ENCODE assay signal across 19 cellular contexts in genomic region chr14:55604900-55605418, GRCh38. TPM values are rescaled to one million over a fixed set of nuclear protein-coding genes. Genes with fewer than 3 reads are reported as not detected.
DNase-seq lines count a peak whose midpoint lies in the region; ATAC-seq, FAIRE-seq and TF ChIP-seq lines count a peak whose summit lies in the region.
"Had no signal": no experiment of that assay in that cellular context is flagged by ENCODE, and none has a peak within 500 bp of the region (broad histone marks: within the 10 kb centered on the region; RNA-seq: fewer than 3 reads in every experiment).

No MANE protein-coding gene starts in this region.

- intact Hi-C loops in HepG2 (cut with micrococcal nuclease; ENCODE audit: unreplicated experiment) = no loop called here
- intact Hi-C loops in right lobe of liver (cut with DNase I) = no loop called here
- intact Hi-C loops in PC-9 (cut with micrococcal nuclease; ENCODE audit: unreplicated experiment) = loop anchor here (5.0 kb wide), 1 partner anchor 158 kb away; no protein-coding TSS in a partner anchor

- H4K8ac ChIP-seq in mesenchymal stem cell (ENCODE audit: low read length) = no peak overlapping the region

- TF ChIP-seq POLR2A in HepG2 (IDR thresholded peaks at IDR 0.05; ENCODE audit: insufficient read depth in 1 of 2, low read depth in 2 of 2, low read length in 2 of 2) (no peak), right lobe of liver (IDR thresholded peaks at IDR 0.05) (no peak)

- no peak overlapping the region for H2BK15ac ChIP-seq in mesenchymal stem cell (ENCODE audit: low read depth, poor library complexity, severe bottlenecking)

- H3K4me3 ChIP-seq in HepG2 (replicated peaks in 1 of 3; ENCODE audit: insufficient read depth in 1 of 3, low read depth in 2 of 3, low read length in 3 of 3) (no peak overlapping the region), right lobe of liver (no peak overlapping the region), PC-9 (no peak overlapping the region), mesenchymal stem cell (ENCODE audit: insufficient read depth in 1 of 2, low read depth in 1 of 2, low read length in 2 of 2) (no peak overlapping the region)
- H3K4me3 ChIP-seq: Peyer's patch had no signal

- H3K27ac Mint-ChIP-seq in nephron progenitor cell = no peak overlapping the region

- no peak for TF ChIP-seq RAD21 in HepG2 (CRISPR knock-in tag; IDR thresholded peaks at IDR 0.05)

- H2BK5ac ChIP-seq in mesenchymal stem cell (ENCODE audit: low read depth, low read length, poor library complexity, severe bottlenecking) = no peak overlapping the region

- peaks cover 21% of the 10 kb centered on the region for H3K36me3 Mint-ChIP-seq in nephron progenitor cell (ENCODE audit: low read depth)

- no peak for TF ChIP-seq EP300 in HepG2 (IDR thresholded peaks at IDR 0.05; ENCODE audit: low read depth in 2 of 2, low read length in 2 of 2)
- TF ChIP-seq EP300 in HepG2 (CRISPR knock-in tag; IDR thresholded peaks at IDR 0.05; ENCODE audit: borderline replicate concordance) = no peak

- TF ChIP-seq CTCF in HepG2 (CRISPR knock-in tag; IDR thresholded peaks at IDR 0.05) = no peak
- TF ChIP-seq CTCF in right lobe of liver (IDR thresholded peaks at IDR 0.05) = no peak
- no peak for TF ChIP-seq CTCF in PC-9 (conservative IDR thresholded peaks at IDR 0.05)
- no peak for TF ChIP-seq CTCF in nephron progenitor cell (IDR thresholded peaks at IDR 0.05)
- no peak for TF ChIP-seq CTCF in GM10248 (IDR thresholded peaks at IDR 0.05; ENCODE audit: control extremely low read depth, extremely low read depth, low read depth, missing control alignments)

- BruUV-seq in HepG2 (replicated peaks; lab: Mats Ljungman, UMichigan) (no TSS peak), PC-9 (replicated peaks; lab: Mats Ljungman, UMichigan) (no TSS peak)

- H3K27me3 Mint-ChIP-seq in nephron progenitor cell (ENCODE audit: low read depth, poor library complexity) = no peaks in the 10 kb centered on the region

- H2BK12ac ChIP-seq in mesenchymal stem cell (ENCODE audit: low read length in 2 of 2) = no peak overlapping the region

- H3K23ac ChIP-seq in mesenchymal stem cell (ENCODE audit: low read length in 2 of 2) = no peak overlapping the region

- H2BK120ac ChIP-seq in mesenchymal stem cell (ENCODE audit: low read depth, low read length) = no peak overlapping the region

- H4K20me1 ChIP-seq in HepG2 (ENCODE audit: insufficient read depth, low read length) (peaks cover 4% of the 10 kb centered on the region), PC-9 (ENCODE audit: insufficient read depth) (peaks cover 10% of the 10 kb centered on the region)

- H3K27ac ChIP-seq in HepG2 (ENCODE audit: extremely low read length, insufficient read depth, low read length) (peak overlapping the region; percentile 32), right lobe of liver (no peak overlapping the region), PC-9 (peak overlapping the region; percentile 34; the same call in 1 of the 2 replicates), mesenchymal stem cell (ENCODE audit: low read length, poor library complexity, severe bottlenecking) (no peak overlapping the region)
- H3K27ac ChIP-seq: Peyer's patch had no signal

- peaks cover 100% of the 10 kb centered on the region for H3K79me2 ChIP-seq in HepG2 (ENCODE audit: insufficient read depth, low read length)
- peaks cover 98% of the 10 kb centered on the region for H3K79me2 ChIP-seq in PC-9 (ENCODE audit: low read depth)

- no peak overlapping the region for H3K9ac ChIP-seq in HepG2 (ENCODE audit: insufficient read depth, low read depth, low read length)
- H3K9ac ChIP-seq in mesenchymal stem cell (ENCODE audit: low read length) = no peak overlapping the region

- in situ Hi-C loops in HepG2 (cut with HindIII; ENCODE audit: extremely low pct_ligation_motif_present, low pct_unique_long_range_greater_than_20kb) = no loop called here

- H3F3A ChIP-seq in PC-9 (ENCODE audit: insufficient read depth, low read depth) = peaks cover 34% of the 10 kb centered on the region

- CTCF ChIA-PET in HepG2 (lab: Yijun Ruan, JAX; ENCODE audit: low intra/inter-chr PET ratio, low total read pairs) (no interaction called here), PC-9 (lab: Charles Lee) (no interaction called here), GM10248 (lab: Yijun Ruan, JAX) (interaction anchor here (1.2 to 1.7 kb wide), 3 partner anchors 10 to 17 kb away, joined by 4 to 6 read pairs (median 5); no protein-coding TSS in a partner anchor)

- H3K9me3 ChIP-seq in HepG2 (ENCODE audit: low read length) (no peaks in the 10 kb centered on the region), right lobe of liver (no peaks in the 10 kb centered on the region), PC-9 (ENCODE audit: insufficient read depth, low read depth) (no peaks in the 10 kb centered on the region), mesenchymal stem cell (ENCODE audit: control insufficient read depth, low read length) (no peaks in the 10 kb centered on the region)
- H3K9me3 ChIP-seq: Peyer's patch had no signal

- no peak overlapping the region for H3K4me2 ChIP-seq in HepG2 (ENCODE audit: low read depth, low read length)
- H3K4me2 ChIP-seq in PC-9 = peak overlapping the region; percentile 67
- H3K4me2 ChIP-seq in mesenchymal stem cell (ENCODE audit: low read length, poor library complexity, severe bottlenecking) = no peak overlapping the region

- DNase-seq in HepG2 (ENCODE audit: low spot score) (no peak), right lobe of liver (no peak), PC-9 (no peak), mesenchymal stem cell (no peak), nephron progenitor cell (no peak), GM19240 (ENCODE audit: insufficient read length, low spot score) (no peak), glomerular visceral epithelial cell (ENCODE audit: extremely low spot score) (no peak), GM10248 (ENCODE audit: extremely low spot score) (no peak)
- DNase-seq: Calu3, DMS79, GOT3, IMR-90, Kasumi-1, NCI-H1417, NCI-H2081, NCI-H2227 treated with DMSO at 0.1 percent for 48 hours, NCI-H748 treated with DMSO at 0.1 percent for 48 hours, Peyer's patch, SHP77 treated with DMSO at 0.1 percent for 48 hours had no signal

- peaks cover 13% of the 10 kb centered on the region for H3K4me1 Mint-ChIP-seq in nephron progenitor cell

- POLR2A ChIA-PET in HepG2 (lab: Yijun Ruan, JAX) = no interaction called here
- POLR2A ChIA-PET in PC-9 (lab: Charles Lee; ENCODE audit: unreplicated experiment) = no interaction called here
- POLR2A ChIA-PET in GM10248 (lab: Yijun Ruan, JAX) = no interaction called here

- ATAC-seq in HepG2 = no peak
- ATAC-seq in right lobe of liver = no peak

- peaks cover 4% of the 10 kb centered on the region for H3K9me3 Mint-ChIP-seq in nephron progenitor cell

- WGBS in HepG2 (ENCODE audit: low lambda C conversion rate) = 93% methylated on average over 7 of the region's 7 CpGs
- 89% methylated on average over 7 of the region's 7 CpGs for WGBS in right lobe of liver (ENCODE audit: insufficient coverage, low coverage, low lambda C conversion rate, missing lambda C conversion rate)
- WGBS in mesenchymal stem cell = 90% methylated on average over 6 of the region's 7 CpGs

- no peak overlapping the region for H3K4ac ChIP-seq in mesenchymal stem cell (ENCODE audit: low read depth in 1 of 2, low read length in 2 of 2)

- H3K9me2 ChIP-seq in PC-9 (ENCODE audit: insufficient read depth) = no peaks in the 10 kb centered on the region

- no peak overlapping the region for H3K14ac ChIP-seq in mesenchymal stem cell (ENCODE audit: low read length in 2 of 2)

- H3K36me3 ChIP-seq in HepG2 (replicated peaks in 1 of 2; ENCODE audit: control insufficient read depth in 1 of 2, insufficient read depth in 2 of 2, low read length in 2 of 2) (no peaks in the 10 kb centered on the region; a peak in 1 of 5 replicates), right lobe of liver (no peaks in the 10 kb centered on the region), PC-9 (ENCODE audit: low read depth) (peaks cover 15% of the 10 kb centered on the region; the same call in 1 of the 2 replicates), mesenchymal stem cell (ENCODE audit: control insufficient read depth in 1 of 2, insufficient read depth in 2 of 2, low read depth in 1 of 2, low read length in 2 of 2) (peaks cover 0 to 27% of the 10 kb centered on the region in 2 experiments)
- H3K36me3 ChIP-seq: Peyer's patch had no signal

- H4K91ac ChIP-seq in mesenchymal stem cell (ENCODE audit: low read length) = no peak overlapping the region

- H2AFZ ChIP-seq in HepG2 (ENCODE audit: low read length) (no peak overlapping the region), PC-9 (no peak overlapping the region), mesenchymal stem cell (ENCODE audit: low read depth, low read length) (no peak overlapping the region)

- H3K79me1 ChIP-seq in mesenchymal stem cell (replicated peaks; ENCODE audit: low read length, poor library complexity, severe bottlenecking) = no peaks in the 10 kb centered on the region

- FAIRE-seq in HepG2 (lab: Jason Lieb, UNC) = no peak

- peak overlapping the region; percentile 80 for H2AK5ac ChIP-seq in mesenchymal stem cell (ENCODE audit: low read length, severe bottlenecking)

- peaks cover 90% of the 10 kb centered on the region for H3K4me1 ChIP-seq in HepG2 (ENCODE audit: insufficient read depth, low read length)
- H3K4me1 ChIP-seq in right lobe of liver = peaks cover 0 to 35% (median 10%) of the 10 kb centered on the region in 4 donors
- H3K4me1 ChIP-seq in PC-9 (replicated peaks; ENCODE audit: insufficient read depth) = peaks cover 65% of the 10 kb centered on the region
- peaks cover 9% of the 10 kb centered on the region for H3K4me1 ChIP-seq in mesenchymal stem cell (ENCODE audit: control insufficient read depth, insufficient read depth, low read depth, low read length)
- H3K4me1 ChIP-seq: Peyer's patch had no signal

- H3K4me3 Mint-ChIP-seq in nephron progenitor cell = no peak overlapping the region

- no peak overlapping the region for H3K18ac ChIP-seq in mesenchymal stem cell (ENCODE audit: low read depth in 1 of 2, low read length in 2 of 2)

- H3K27me3 ChIP-seq in HepG2 (ENCODE audit: control insufficient read depth in 1 of 2, insufficient read depth in 2 of 2, low read length in 2 of 2) (no peaks in the 10 kb centered on the region), right lobe of liver (no peaks in the 10 kb centered on the region), PC-9 (ENCODE audit: insufficient read depth, low read depth) (no peaks in the 10 kb centered on the region), mesenchymal stem cell (ENCODE audit: control insufficient read depth in 1 of 2, insufficient read depth in 1 of 2, low read length in 2 of 2) (no peaks in the 10 kb centered on the region)
- H3K27me3 ChIP-seq: Peyer's patch had no signal

RNA-seq across cellular contexts. Expression of gene KTN1, which starts 25.0 kb away (rescaled TPM):
- total RNA-seq in HepG2 (2016; rRNA removed; fragmentation: Illumina TruSeq; extraction: Trizol) = 138 and 169 TPM in 2 replicates
- 28.3 and 35.6 TPM in 2 replicates for total RNA-seq in HepG2 (2016; cell fraction: cytosol; rRNA removed; fragmentation: Illumina TruSeq; extraction: Trizol; ENCODE audit: low read depth)
- 136 and 165 TPM in 2 replicates for total RNA-seq in HepG2 (2016; cell fraction: insoluble cytoplasmic fraction; rRNA removed; fragmentation: Illumina TruSeq; extraction: Trizol)
- 68.6 and 81.8 TPM in 2 replicates for total RNA-seq in HepG2 (2016; cell fraction: membrane; rRNA removed; fragmentation: Illumina TruSeq; extraction: Trizol)
- 209 and 237 TPM in 2 replicates for total RNA-seq in HepG2 (2016; cell fraction: nucleus; rRNA removed; fragmentation: Illumina TruSeq; extraction: Trizol)
- 43.3 and 60.6 TPM in 2 replicates for polyA plus RNA-seq in HepG2 (2011; rRNA removed)
- 22.9 and 39.5 TPM in 2 replicates for polyA plus RNA-seq in HepG2 (2011; cell fraction: cytosol; rRNA removed)
- 36.7 and 39.6 TPM in 2 replicates for polyA plus RNA-seq in HepG2 (2011; cell fraction: nucleus; rRNA removed)
- polyA plus RNA-seq in HepG2 (2012) = 91.0 and 125 TPM in 2 replicates
- 12.0 and 13.7 TPM in 2 replicates for polyA plus RNA-seq in HepG2 (2016; cell fraction: cytosol; fragmentation: Illumina TruSeq; extraction: Trizol; ENCODE audit: low read depth)
- polyA plus RNA-seq in HepG2 (2016; cell fraction: insoluble cytoplasmic fraction; fragmentation: Illumina TruSeq; extraction: Trizol; ENCODE audit: low read depth) = 100.0 and 102 TPM in 2 replicates
- 31.3 and 39.9 TPM in 2 replicates for polyA plus RNA-seq in HepG2 (2016; cell fraction: membrane; fragmentation: Illumina TruSeq; extraction: Trizol; ENCODE audit: low read depth)
- 225 and 226 TPM in 2 replicates for polyA plus RNA-seq in HepG2 (2016; cell fraction: nucleus; fragmentation: Illumina TruSeq; extraction: Trizol; ENCODE audit: insufficient read depth, low read depth)
- 12.2 and 19.3 TPM in 2 replicates for polyA minus RNA-seq in HepG2 (2011; rRNA and poly(A)+ RNA removed; ENCODE audit: low replicate concordance)
- polyA minus RNA-seq in HepG2 (2011; cell fraction: cytosol; rRNA and poly(A)+ RNA removed) = 57.0 and 63.6 TPM in 2 replicates
- polyA minus RNA-seq in HepG2 (2011; cell fraction: nucleus; rRNA and poly(A)+ RNA removed) = 265 and 273 TPM in 2 replicates
- total RNA-seq in right lobe of liver = 10 to 100 TPM; 55.8 to 90.8 (median 64.1) TPM
- 188 and 250 TPM in 2 replicates for total RNA-seq in PC-9 (2021)
- polyA plus RNA-seq in mesenchymal stem cell (2013, experiment 1 of 2) = 150 TPM
- 176 TPM for polyA plus RNA-seq in mesenchymal stem cell (2013, experiment 2 of 2)

Comparison
In these comparisons a context has a peak if more than half of its experiments do, and no peak if none do; other contexts are left out.
1. H3K27ac ChIP-seq: peak in HepG2 (single experiment) and PC-9 (single experiment); none in right lobe of liver (0 of 3) and mesenchymal stem cell (single experiment).